In genomic region chr14:37596790-37597189, GRCh38 we compare ENCODE assay signal across 14 cellular contexts. TPM values are rescaled to one million over a fixed set of nuclear protein-coding genes. Genes with fewer than 3 reads are reported as not detected.
DNase-seq lines count a peak whose midpoint lies in the region; FAIRE-seq and TF ChIP-seq lines count a peak whose summit lies in the region.
"Had no signal": no experiment of that assay in that cellular context is flagged by ENCODE, and none has a peak within 500 bp of the region (broad histone marks: within the 10 kb centered on the region; RNA-seq: fewer than 3 reads in every experiment).

No MANE protein-coding gene starts in this region.

- H3K9me3 ChIP-seq in neural progenitor cell (ENCODE audit: low read depth): no peaks in the 10 kb centered on the region
- H3K9me3 ChIP-seq: gastrocnemius medialis, pancreas had no signal

- H3K27me3 Mint-ChIP-seq in HFFc6 (ENCODE audit: insufficient read depth): peaks cover 63% of the 10 kb centered on the region
- peaks cover 84% of the 10 kb centered on the region for H3K27me3 Mint-ChIP-seq in neural progenitor cell (ENCODE audit: insufficient read depth, low read depth)

- H3K27ac Mint-ChIP-seq in HFFc6 (peak overlapping the region; percentile 66; the same call in 1 of the 2 replicates), neural progenitor cell (no peak overlapping the region)

- H3K36me3 Mint-ChIP-seq in HFFc6 (ENCODE audit: low read depth): peaks cover 8% of the 10 kb centered on the region
- no peaks in the 10 kb centered on the region for H3K36me3 Mint-ChIP-seq in neural progenitor cell

- TF ChIP-seq CTCF in HFFc6 (IDR thresholded peaks at IDR 0.05) (no peak), bronchial epithelial cell (IDR thresholded peaks at IDR 0.05; ENCODE audit: insufficient read depth, low read length, severe bottlenecking) (no peak), neural progenitor cell (IDR thresholded peaks at IDR 0.05) (no peak)

- H3K4me3 Mint-ChIP-seq in HFFc6 (peak overlapping the region; percentile 87; the same call in 1 of the 2 replicates), neural progenitor cell (no peak overlapping the region)
- H3K4me3 Mint-ChIP-seq: central memory CD8-positive, alpha-beta T cell had no signal

- H3K4me1 Mint-ChIP-seq in HFFc6 (ENCODE audit: low read depth) (peaks cover 58% of the 10 kb centered on the region), neural progenitor cell (peaks cover 44% of the 10 kb centered on the region)
- H3K4me1 Mint-ChIP-seq: central memory CD8-positive, alpha-beta T cell had no signal

- peaks cover 58% of the 10 kb centered on the region for H3F3A ChIP-seq in neural progenitor cell (ENCODE audit: low read depth)

- H3K4me3 ChIP-seq in bronchial epithelial cell (ENCODE audit: low read depth, low read length): no peak overlapping the region
- H3K4me3 ChIP-seq in neural progenitor cell: no peak overlapping the region

- H3K9ac ChIP-seq in neural progenitor cell: no peak overlapping the region

- no peak overlapping the region for H3K27ac ChIP-seq in neural progenitor cell
- H3K27ac ChIP-seq: gastrocnemius medialis, pancreas had no signal

- no peaks in the 10 kb centered on the region for H3K79me2 ChIP-seq in neural progenitor cell (ENCODE audit: low read depth)

- H4K20me1 ChIP-seq in neural progenitor cell (ENCODE audit: low read depth): peaks cover 66% of the 10 kb centered on the region

- H3K36me3 ChIP-seq in bronchial epithelial cell (ENCODE audit: control insufficient read depth, insufficient read depth, low read length): no peaks in the 10 kb centered on the region
- no peaks in the 10 kb centered on the region for H3K36me3 ChIP-seq in neural progenitor cell
- H3K36me3 ChIP-seq: gastrocnemius medialis, pancreas, Peyer's patch had no signal

- H3K27me3 ChIP-seq in bronchial epithelial cell (ENCODE audit: control insufficient read depth, insufficient read depth, low read length): no peaks in the 10 kb centered on the region
- peaks cover 100% of the 10 kb centered on the region for H3K27me3 ChIP-seq in neural progenitor cell

- FAIRE-seq in bronchial epithelial cell (lab: Jason Lieb, UNC): no peak
- FAIRE-seq: endometrium, H54, pancreas had no signal

- no peak overlapping the region for H3K4me2 ChIP-seq in neural progenitor cell

- peaks cover 27% of the 10 kb centered on the region for H3K4me1 ChIP-seq in neural progenitor cell

- H3K9me3 Mint-ChIP-seq in HFFc6: no peaks in the 10 kb centered on the region
- H3K9me3 Mint-ChIP-seq in neural progenitor cell: no peaks in the 10 kb centered on the region
- H3K9me3 Mint-ChIP-seq: central memory CD8-positive, alpha-beta T cell had no signal

- no peak overlapping the region for H2AFZ ChIP-seq in neural progenitor cell (replicated peaks)

- DNase-seq in NCI-H2107 treated with DMSO at 0.1 percent for 48 hours (lab: John Stamatoyannopoulos, UW; ENCODE audit: unreplicated experiment): peak; percentile 59
- DNase-seq in NCI-H2107 (lab: John Stamatoyannopoulos, UW): no peak
- no peak for DNase-seq in HFFc6
- DNase-seq in bronchial epithelial cell (ENCODE audit: low read depth): peak; percentile 23
- peak; percentile 14 for DNase-seq in neural progenitor cell (ENCODE audit: low spot score)
- DNase-seq in activated CD4-positive, alpha-beta T cell treated with anti-CD3 and anti-CD28 coated beads, Interleukin-2, amount 50 U/mL, for 48 hours: no peak
- no peak for DNase-seq in HuH-7.5 (ENCODE audit: low spot score)
- no peak for DNase-seq in dedifferentiated amniotic fluid mesenchymal stem cell (ENCODE audit: extremely low spot score)
- DNase-seq: gastrocnemius medialis had no signal

RNA-seq across cellular contexts. Expression of gene TTC6, which starts 1.4 kb away (rescaled TPM):
- 1 to 10 TPM in 1 of 6 experiments, under 1 TPM in 3, not detected in 2; 0.38 to 1.2 (median 0.62) TPM for total RNA-seq in HFFc6 (2021; fragmentation: NEBNext Ultra II Directional; extraction: Animal tissue kit (Norgen Biotek cat#: 25700))
- total RNA-seq in bronchial epithelial cell (0.53 and 1.2 TPM in 2 replicates), neural progenitor cell (ENCODE audit: low replicate concordance) (0.06 and 2.6 TPM in 2 replicates)
- total RNA-seq: gastrocnemius medialis had no signal

RNA-seq across cellular contexts. Expression of gene FOXA1, which starts 1.7 kb away (rescaled TPM):
- total RNA-seq in HFFc6 (2021; fragmentation: NEBNext Ultra II Directional; extraction: Animal tissue kit (Norgen Biotek cat#: 25700)): 1 to 10 TPM in 4 of 6 experiments, under 1 TPM in 2; 0.36 to 7.3 (median 7.0) TPM
- 4.9 and 5.3 TPM in 2 replicates for total RNA-seq in bronchial epithelial cell
- 0.06 and 0.99 TPM in 2 replicates for total RNA-seq in neural progenitor cell (ENCODE audit: low replicate concordance)

Comparison
In these comparisons a context has a peak if more than half of its experiments do, and no peak if none do; other contexts are left out.
1. DNase-seq: peak in NCI-H2107 treated with DMSO at 0.1 percent for 48 hours (single experiment), bronchial epithelial cell (single experiment) and neural progenitor cell (single experiment); none in NCI-H2107 (single experiment), HFFc6 (single experiment), activated CD4-positive, alpha-beta T cell treated with anti-CD3 and anti-CD28 coated beads, Interleukin-2, amount 50 U/mL, for 48 hours (0 of 2), HuH-7.5 (single experiment) and dedifferentiated amniotic fluid mesenchymal stem cell (single experiment).